8 cellular contexts compared by ENCODE assay signal in genomic region chr9:126915281-126915816, GRCh38. TPM values are rescaled to one million over a fixed set of nuclear protein-coding genes. Genes with fewer than 3 reads are reported as not detected.
A peak's percentile ranks its signal among the peaks of the same experiment; 100 is the strongest.
DNase-seq lines count a peak whose midpoint lies in the region; ATAC-seq, FAIRE-seq and TF ChIP-seq lines count a peak whose summit lies in the region.

No MANE protein-coding gene starts in this region.

- peaks cover 10% of the 10 kb centered on the region for H3K4me1 Mint-ChIP-seq in activated B cell treated with CpG ODN at 0.5 μM for 24 hours
- peaks cover 7% of the 10 kb centered on the region for H3K4me1 Mint-ChIP-seq in endothelial cell (ENCODE audit: unreplicated experiment)
- H3K4me1 Mint-ChIP-seq in naive thymus-derived CD8-positive, alpha-beta T cell: peaks cover 6 to 12% (median 9%) of the 10 kb centered on the region in 4 donors

- no peak overlapping the region for H3K27ac ChIP-seq in HUES6 (ENCODE audit: low read depth, low read length)

- H3K4me3 Mint-ChIP-seq in activated B cell treated with CpG ODN at 0.5 μM for 24 hours (peak overlapping the region; percentile 66), endothelial cell (ENCODE audit: unreplicated experiment) (peak overlapping the region; percentile 90)
- H3K4me3 Mint-ChIP-seq in naive thymus-derived CD8-positive, alpha-beta T cell: peak overlapping the region; percentile 62 to 88 (median 80)

- POLR2A ChIA-PET in activated B cell treated with CpG ODN at 0.5 μM for 24 hours (lab: Charles Lee): interaction anchor here (0.8 to 1.7 kb wide), 5 partner anchors 192 to 1674 kb away, joined by 3 to 8 read pairs (median 4); partner anchors contain the start of genes HSPA5, LRSAM1, RPL12 and ZNF79
- POLR2A ChIA-PET in naive thymus-derived CD8-positive, alpha-beta T cell (lab: Charles Lee): interaction anchor here (0.5 to 0.7 kb wide), 2 partner anchors 249 to 622 kb away, joined by 3 to 4 read pairs; no protein-coding TSS in a partner anchor

- H3K27me3 Mint-ChIP-seq in activated B cell treated with CpG ODN at 0.5 μM for 24 hours: peaks cover 6% of the 10 kb centered on the region
- H3K27me3 Mint-ChIP-seq in endothelial cell (ENCODE audit: unreplicated experiment): peaks cover 8% of the 10 kb centered on the region
- H3K27me3 Mint-ChIP-seq in naive thymus-derived CD8-positive, alpha-beta T cell: peaks cover 0 to 4% (median 0%) of the 10 kb centered on the region in 5 donors

- intact Hi-C loops in activated B cell treated with CpG ODN at 0.5 μM for 24 hours (cut with micrococcal nuclease): loop anchor here (2.0 kb wide), 1 partner anchor 111 kb away; the partner anchor contains the start of gene ZBTB43

- H3K9me3 ChIP-seq in ES-I3 (ENCODE audit: control insufficient read depth, insufficient read depth, low read length): no peaks in the 10 kb centered on the region
- H3K9me3 ChIP-seq in HUES6 (ENCODE audit: control insufficient read depth, insufficient read depth, low read depth, low read length): no peaks in the 10 kb centered on the region

- peak; percentile 14 for ATAC-seq in activated B cell treated with CpG ODN at 0.5 μM for 24 hours (ENCODE audit: low read depth)
- peak; percentile 21 to 28 for ATAC-seq in naive thymus-derived CD8-positive, alpha-beta T cell

- H3K4me1 ChIP-seq in ES-I3 (ENCODE audit: insufficient read depth, low read length) (no peaks in the 10 kb centered on the region), HUES6 (ENCODE audit: control insufficient read depth, insufficient read depth, low read length) (peaks cover 17% of the 10 kb centered on the region)

- DNase-seq in activated B cell treated with CpG ODN at 0.5 μM for 24 hours (no peak), endothelial cell (ENCODE audit: low spot score) (no peak), urothelium cell line (ENCODE audit: low spot score) (peak; percentile 21), H54 (ENCODE audit: insufficient read length, low spot score) (no peak), superior temporal gyrus (ENCODE audit: extremely low spot score) (no peak)
- peak in 9 of 10 donors; percentile 33 to 72 (median 39) for DNase-seq in naive thymus-derived CD8-positive, alpha-beta T cell

- TF ChIP-seq CTCF in activated B cell treated with CpG ODN at 0.5 μM for 24 hours (IDR thresholded peaks at IDR 0.05) (no peak), endothelial cell (IDR thresholded peaks at IDR 0.05; ENCODE audit: unreplicated experiment) (no peak)

- no peak for FAIRE-seq in urothelium cell line (lab: Jason Lieb, UNC)
- no peak for FAIRE-seq in H54 (lab: Jason Lieb, UNC)

- no peak for TF ChIP-seq POLR2A in H54 (IDR thresholded peaks at IDR 0.05; ENCODE audit: low read depth, low read length)

- no peaks in the 10 kb centered on the region for H3K36me3 ChIP-seq in ES-I3 (ENCODE audit: insufficient read depth, low read length)
- no peaks in the 10 kb centered on the region for H3K36me3 ChIP-seq in HUES6 (ENCODE audit: control insufficient read depth, insufficient read depth, low read length)

- H3K9ac ChIP-seq in ES-I3 (ENCODE audit: low read depth, low read length) (peak overlapping the region; percentile 47; the same call in 1 of the 2 replicates), HUES6 (ENCODE audit: low read length) (no peak overlapping the region)

- peak overlapping the region; percentile 74 for H3K4me3 ChIP-seq in HUES6 (ENCODE audit: low read depth, low read length)

- H3K27ac Mint-ChIP-seq in activated B cell treated with CpG ODN at 0.5 μM for 24 hours (no peak overlapping the region), endothelial cell (ENCODE audit: unreplicated experiment) (no peak overlapping the region)
- peak overlapping the region in 8 of 10 donors; percentile 2 to 86 (median 63) for H3K27ac Mint-ChIP-seq in naive thymus-derived CD8-positive, alpha-beta T cell

- H3K9me3 Mint-ChIP-seq in activated B cell treated with CpG ODN at 0.5 μM for 24 hours (no peaks in the 10 kb centered on the region), endothelial cell (ENCODE audit: unreplicated experiment) (no peaks in the 10 kb centered on the region)
- H3K9me3 Mint-ChIP-seq in naive thymus-derived CD8-positive, alpha-beta T cell: peaks cover 0 to 9% (median 0%) of the 10 kb centered on the region in 9 donors

- H3K36me3 Mint-ChIP-seq in activated B cell treated with CpG ODN at 0.5 μM for 24 hours (ENCODE audit: low read depth) (no peaks in the 10 kb centered on the region), endothelial cell (ENCODE audit: low read depth, unreplicated experiment) (no peaks in the 10 kb centered on the region)
- H3K36me3 Mint-ChIP-seq in naive thymus-derived CD8-positive, alpha-beta T cell: peaks cover 0 to 3% (median 2%) of the 10 kb centered on the region in 3 donors

- CTCF ChIA-PET in activated B cell treated with CpG ODN at 0.5 μM for 24 hours (lab: Charles Lee): interaction anchor here (1.4 kb wide), 1 partner anchor 25 kb away, joined by 4 read pairs; no protein-coding TSS in a partner anchor

- H3K27me3 ChIP-seq in HUES6 (ENCODE audit: control insufficient read depth, insufficient read depth, low read length): peaks cover 40% of the 10 kb centered on the region

RNA-seq across cellular contexts. Expression of gene RALGPS1, which starts 0.8 kb away (rescaled TPM):
- total RNA-seq in activated B cell treated with CpG ODN at 0.5 μM for 24 hours: 14.7 and 21.7 TPM in 2 replicates
- total RNA-seq in endothelial cell (ENCODE audit: unreplicated experiment): 6.4 TPM
- 1 to 10 TPM; 5.5 to 6.4 TPM for total RNA-seq in naive thymus-derived CD8-positive, alpha-beta T cell
- 1 to 10 TPM in 2 of 3 donors, under 1 TPM in 1; 0.83 to 1.8 (median 1.3) TPM for polyA plus RNA-seq in naive thymus-derived CD8-positive, alpha-beta T cell

RNA-seq across cellular contexts. Expression of gene ZBTB34, which starts 54.9 kb away (rescaled TPM):
- total RNA-seq in activated B cell treated with CpG ODN at 0.5 μM for 24 hours: 7.9 and 8.9 TPM in 2 replicates
- 22.9 TPM for total RNA-seq in endothelial cell (ENCODE audit: unreplicated experiment)
- total RNA-seq in naive thymus-derived CD8-positive, alpha-beta T cell: 1 to 10 TPM; 8.3 to 8.5 TPM
- polyA plus RNA-seq in naive thymus-derived CD8-positive, alpha-beta T cell: under 1 TPM; 0.61 to 0.99 (median 0.66) TPM

Comparison
In these comparisons a context has a peak if more than half of its experiments do, and no peak if none do; other contexts are left out.
1. DNase-seq: peak in naive thymus-derived CD8-positive, alpha-beta T cell (9 of 10) and urothelium cell line (single experiment); none in activated B cell treated with CpG ODN at 0.5 μM for 24 hours (single experiment), endothelial cell (single experiment), H54 (single experiment) and superior temporal gyrus (single experiment).
2. H3K27ac Mint-ChIP-seq: peak in naive thymus-derived CD8-positive, alpha-beta T cell (8 of 10); none in activated B cell treated with CpG ODN at 0.5 μM for 24 hours (single experiment) and endothelial cell (single experiment).
3. Peak in every context shown above with its lines, with median percentiles within 50 percentile points of each other: H3K4me3 Mint-ChIP-seq.